Comparison of ENCODE assay signal across 9 cellular contexts in the genomic region with DNA sequence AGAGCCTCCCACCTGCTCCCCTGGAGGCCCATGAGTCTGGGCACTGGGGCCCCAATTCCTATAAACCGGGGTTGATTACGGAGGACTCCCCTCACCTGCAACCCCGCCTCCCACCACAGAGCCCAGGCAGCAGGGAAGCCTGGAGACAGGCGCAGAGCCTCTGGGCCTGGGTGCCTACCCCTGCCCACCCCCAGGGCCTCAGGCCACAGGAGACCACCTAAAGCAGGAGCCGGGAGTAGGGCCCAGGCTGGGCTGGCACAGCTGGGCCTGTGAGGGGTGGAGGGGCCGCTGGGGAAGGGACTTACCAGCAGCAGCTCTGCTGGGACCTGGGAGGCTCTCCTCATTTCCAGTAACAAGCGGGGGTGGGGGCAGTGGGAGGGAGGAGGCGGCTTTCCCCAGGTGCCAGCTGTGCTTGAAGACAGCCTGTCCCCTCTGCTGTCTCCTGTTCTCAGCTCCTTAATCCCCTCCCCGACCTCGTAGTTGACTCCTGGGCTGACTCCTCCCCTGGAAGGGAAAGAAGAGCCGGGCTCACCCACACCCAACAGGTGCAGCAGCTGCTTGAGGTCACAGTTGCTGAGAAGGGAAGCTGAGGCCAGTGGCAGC. TPM values are rescaled to one million over a fixed set of nuclear protein-coding genes. Genes with fewer than 3 reads are reported as not detected.
DNase-seq lines count a peak whose midpoint lies in the region; ATAC-seq lines count a peak whose summit lies in the region.
"Had no signal": no experiment of that assay in that cellular context is flagged by ENCODE, and none has a peak within 500 bp of the region (broad histone marks: within the 10 kb centered on the region; RNA-seq: fewer than 3 reads in every experiment).

No MANE protein-coding gene starts in this region.

- peaks cover 23% of the 10 kb centered on the region for H3K4me1 Mint-ChIP-seq in activated T-helper 1 cell treated with anti-CD3 and anti-CD28 coated beads, Interleukin-12 subunit alpha, Interleukin-12 subunit beta, Interleukin-2, Interleukin-4 antibody, amounts not matched to agents 30 ng/mL and 10 ng/mL and 1 ng/mL, durations not matched to agents 14 hours and 24 hours and 36 hours (ENCODE audit: low read depth)

- no peaks in the 10 kb centered on the region for H3K27me3 Mint-ChIP-seq in activated T-helper 1 cell treated with anti-CD3 and anti-CD28 coated beads, Interleukin-12 subunit alpha, Interleukin-12 subunit beta, Interleukin-2, Interleukin-4 antibody, amounts not matched to agents 30 ng/mL and 10 ng/mL and 1 ng/mL, durations not matched to agents 14 hours and 24 hours and 36 hours (ENCODE audit: insufficient read depth)

- H2BK12ac ChIP-seq in neuronal stem cell (ENCODE audit: low read length) = no peak overlapping the region

- no peak overlapping the region for H3K9ac ChIP-seq in neuronal stem cell (ENCODE audit: low read depth, low read length, poor library complexity)

- intact Hi-C loops in activated T-helper 1 cell treated with anti-CD3 and anti-CD28 coated beads, Interleukin-12 subunit alpha, Interleukin-12 subunit beta, Interleukin-2, Interleukin-4 antibody, amounts not matched to agents 30 ng/mL and 10 ng/mL and 1 ng/mL, durations not matched to agents 14 hours and 24 hours and 36 hours (cut with micrococcal nuclease) = no loop called here

- peak overlapping the region; percentile 70 for H4K8ac ChIP-seq in neuronal stem cell (ENCODE audit: low read depth, low read length)

- no CpG with 5 or more reads among the region's 11 CpGs for WGBS in neuronal stem cell (ENCODE audit: extremely low coverage in 2 of 2, insufficient read length in 2 of 2, insufficient replicate concordance in 1 of 2), 2 donors

- H2BK15ac ChIP-seq in neuronal stem cell (ENCODE audit: low read length) = peak overlapping the region; percentile 93

- peak overlapping the region; percentile 87 for H2BK5ac ChIP-seq in neuronal stem cell (ENCODE audit: low read length)

- peak overlapping the region; percentile 75 for H2AFZ ChIP-seq in neuronal stem cell (ENCODE audit: low read length)

- peak overlapping the region; percentile 80 for H3K23ac ChIP-seq in neuronal stem cell (ENCODE audit: low read depth, low read length, poor library complexity)

- H3K4me3 Mint-ChIP-seq in activated T-helper 1 cell treated with anti-CD3 and anti-CD28 coated beads, Interleukin-12 subunit alpha, Interleukin-12 subunit beta, Interleukin-2, Interleukin-4 antibody, amounts not matched to agents 30 ng/mL and 10 ng/mL and 1 ng/mL, durations not matched to agents 14 hours and 24 hours and 36 hours = peak overlapping the region; percentile 28

- H4K91ac ChIP-seq in neuronal stem cell (ENCODE audit: low read depth, low read length, poor library complexity) = no peak overlapping the region

- H3K18ac ChIP-seq in neuronal stem cell (ENCODE audit: low read length) = peak overlapping the region; percentile 81

- peaks cover 5% of the 10 kb centered on the region for H3K9me3 Mint-ChIP-seq in activated T-helper 1 cell treated with anti-CD3 and anti-CD28 coated beads, Interleukin-12 subunit alpha, Interleukin-12 subunit beta, Interleukin-2, Interleukin-4 antibody, amounts not matched to agents 30 ng/mL and 10 ng/mL and 1 ng/mL, durations not matched to agents 14 hours and 24 hours and 36 hours

- peak overlapping the region; percentile 28 for H2BK120ac ChIP-seq in neuronal stem cell (ENCODE audit: low read depth, low read length)

- H2AK5ac ChIP-seq in neuronal stem cell (ENCODE audit: low read depth, low read length) = peak overlapping the region; percentile 100

- no peak overlapping the region for H3K27ac ChIP-seq in neuronal stem cell (replicated peaks; ENCODE audit: low read length)
- H3K27ac ChIP-seq: 22Rv1 had no signal

- H3K4ac ChIP-seq in neuronal stem cell (ENCODE audit: low read length) = peak overlapping the region; percentile 84

- H3K14ac ChIP-seq in neuronal stem cell (ENCODE audit: low read length) = peak overlapping the region; percentile 47

- no peak for ATAC-seq in GM21367 (IDR thresholded peaks at IDR 0.05; ENCODE audit: unreplicated experiment)

- H3K36me3 ChIP-seq in neuronal stem cell (replicated peaks in 1 of 2; ENCODE audit: control insufficient read depth in 2 of 2, insufficient read depth in 2 of 2, low read length in 2 of 2) = no peaks in the 10 kb centered on the region

- no peak overlapping the region for H3K4me3 ChIP-seq in neuronal stem cell (ENCODE audit: low read length in 2 of 2)

- H3K79me1 ChIP-seq in neuronal stem cell (ENCODE audit: low read depth, low read length) = no peaks in the 10 kb centered on the region

- peak; percentile 63 for DNase-seq in DMS 273 (lab: John Stamatoyannopoulos, UW; ENCODE audit: unreplicated experiment)
- DNase-seq in DMS 273 treated with DMSO at 0.1 percent for 48 hours (lab: John Stamatoyannopoulos, UW) = no peak
- peak; percentile 81 for DNase-seq in NCI-H2171 (lab: John Stamatoyannopoulos, UW)
- no peak for DNase-seq in activated T-helper 1 cell treated with anti-CD3 and anti-CD28 coated beads, Interleukin-12 subunit alpha, Interleukin-12 subunit beta, Interleukin-2, Interleukin-4 antibody, amounts not matched to agents 30 ng/mL and 10 ng/mL and 1 ng/mL, durations not matched to agents 14 hours and 24 hours and 36 hours (ENCODE audit: low spot score)
- no peak for DNase-seq in neuronal stem cell (ENCODE audit: low spot score)
- DNase-seq in NCI-H748 treated with DMSO at 0.1 percent for 48 hours (lab: John Stamatoyannopoulos, UW) = no peak
- DNase-seq in NCI-H1092 treated with DMSO at 0.1 percent for 48 hours (lab: John Stamatoyannopoulos, UW) = no peak

- peaks cover 0 to 3% of the 10 kb centered on the region in 2 donors for H3K9me3 ChIP-seq in neuronal stem cell (replicated peaks in 1 of 2; ENCODE audit: control insufficient read depth in 2 of 2, insufficient read depth in 1 of 2, low read depth in 1 of 2, low read length in 2 of 2)

- H3K36me3 Mint-ChIP-seq in activated T-helper 1 cell treated with anti-CD3 and anti-CD28 coated beads, Interleukin-12 subunit alpha, Interleukin-12 subunit beta, Interleukin-2, Interleukin-4 antibody, amounts not matched to agents 30 ng/mL and 10 ng/mL and 1 ng/mL, durations not matched to agents 14 hours and 24 hours and 36 hours (ENCODE audit: low read depth) = peaks cover 3% of the 10 kb centered on the region

- H3K4me2 ChIP-seq in neuronal stem cell (ENCODE audit: insufficient read depth, low read length, poor library complexity, severe bottlenecking) = no peak overlapping the region

- H3K27ac Mint-ChIP-seq in activated T-helper 1 cell treated with anti-CD3 and anti-CD28 coated beads, Interleukin-12 subunit alpha, Interleukin-12 subunit beta, Interleukin-2, Interleukin-4 antibody, amounts not matched to agents 30 ng/mL and 10 ng/mL and 1 ng/mL, durations not matched to agents 14 hours and 24 hours and 36 hours = no peak overlapping the region

- no peaks in the 10 kb centered on the region for H3K27me3 ChIP-seq in neuronal stem cell (ENCODE audit: control insufficient read depth in 3 of 3, insufficient read depth in 3 of 3, low read depth in 1 of 3, low read length in 3 of 3)

- peaks cover 9 to 38% of the 10 kb centered on the region in 2 donors for H3K4me1 ChIP-seq in neuronal stem cell (ENCODE audit: control insufficient read depth in 2 of 2, insufficient read depth in 1 of 2, low read depth in 1 of 2, low read length in 2 of 2)

RNA-seq across cellular contexts. Expression of gene TMEM235, which starts 46.8 kb away (rescaled TPM):
- not detected in 2 replicates for total RNA-seq in activated T-helper 1 cell treated with anti-CD3 and anti-CD28 coated beads, Interleukin-12 subunit alpha, Interleukin-12 subunit beta, Interleukin-2, Interleukin-4 antibody, amounts not matched to agents 30 ng/mL and 10 ng/mL and 1 ng/mL, durations not matched to agents 14 hours and 24 hours and 36 hours
- polyA plus RNA-seq in neuronal stem cell (2013, experiment 1 of 2) = not detected
- polyA plus RNA-seq in neuronal stem cell (2013, experiment 2 of 2) = not detected

Comparison
In these comparisons a context has a peak if more than half of its experiments do, and no peak if none do; other contexts are left out.
1. DNase-seq: peak in DMS 273 (single experiment) and NCI-H2171 (single experiment); none in DMS 273 treated with DMSO at 0.1 percent for 48 hours (single experiment), activated T-helper 1 cell treated with anti-CD3 and anti-CD28 coated beads, Interleukin-12 subunit alpha, Interleukin-12 subunit beta, Interleukin-2, Interleukin-4 antibody, amounts not matched to agents 30 ng/mL and 10 ng/mL and 1 ng/mL, durations not matched to agents 14 hours and 24 hours and 36 hours (single experiment), neuronal stem cell (single experiment), NCI-H748 treated with DMSO at 0.1 percent for 48 hours (single experiment) and NCI-H1092 treated with DMSO at 0.1 percent for 48 hours (single experiment).